In genomic region chr12:41577995-41578394, GRCh38 we compare ENCODE assay signal across 21 cellular contexts.
DNase-seq lines count a peak whose midpoint lies in the region; ATAC-seq, FAIRE-seq and TF ChIP-seq lines count a peak whose summit lies in the region.
"Had no signal": no experiment of that assay in that cellular context is flagged by ENCODE, and none has a peak within 500 bp of the region (broad histone marks: within the 10 kb centered on the region; RNA-seq: fewer than 3 reads in every experiment).

No MANE protein-coding gene starts in this region.

- H2BK20ac ChIP-seq in H1 (ENCODE audit: low read length) = peak overlapping the region; percentile 62; the same call in 1 of the 2 replicates

- peak overlapping the region; percentile 73; the same call in 1 of the 2 replicates for H3K18ac ChIP-seq in H1 (ENCODE audit: extremely low read depth, low read length)

- no peaks in the 10 kb centered on the region for H3K23me2 ChIP-seq in H1 (ENCODE audit: low read depth, low read length)

- no peak overlapping the region for H3K23ac ChIP-seq in H1 (ENCODE audit: insufficient read length)

- peaks cover 2% of the 10 kb centered on the region for H3K27me3 Mint-ChIP-seq in GM23338 (ENCODE audit: insufficient read depth, low read depth, poor library complexity)

- H3K4me3 Mint-ChIP-seq in GM23338 = no peak overlapping the region
- H3K4me3 Mint-ChIP-seq: CD14-positive monocyte; CD4-positive, alpha-beta memory T cell; IgD-negative memory B cell had no signal

- peaks cover 16% of the 10 kb centered on the region for H3K9me2 ChIP-seq in GM23338 (ENCODE audit: insufficient read depth)
- no peaks in the 10 kb centered on the region for H3K9me2 ChIP-seq in neural cell (ENCODE audit: insufficient read depth, low read length)

- peak overlapping the region; percentile 38 for H2BK120ac ChIP-seq in H1 (replicated peaks; ENCODE audit: low read depth, low read length)

- no peak overlapping the region for H4K5ac ChIP-seq in H1 (ENCODE audit: insufficient read length, low read depth, low read length)

- H3K9me3 ChIP-seq in HUES64 (ENCODE audit: insufficient read depth, low read depth, low read length) = no peaks in the 10 kb centered on the region
- H3K9me3 ChIP-seq in H1 (ENCODE audit: insufficient read depth in 2 of 2, low read depth in 1 of 2, low read length in 1 of 2) = no peaks in the 10 kb centered on the region
- H3K9me3 ChIP-seq in neural cell (ENCODE audit: low read length) = no peaks in the 10 kb centered on the region
- H3K9me3 ChIP-seq: A549, BLaER1, HAP-1 had no signal

- TF ChIP-seq POLR2A in H1 (IDR thresholded peaks at IDR 0.05; ENCODE audit: control extremely low read depth in 1 of 2, low read depth in 2 of 2, low read length in 2 of 2) = no peak

- POLR2A ChIA-PET in H1 (lab: Charles Lee; ENCODE audit: partially characterized antibody) = no interaction called here

- no peak for TF ChIP-seq CTCF in GM23338 (conservative IDR thresholded peaks at IDR 0.05; ENCODE audit: low read depth in 2 of 2)
- TF ChIP-seq CTCF in H1 (IDR thresholded peaks at IDR 0.05; ENCODE audit: control extremely low read depth in 1 of 3, insufficient read depth in 1 of 3, low read depth in 1 of 3, low read length in 3 of 3) = no peak
- no peak for TF ChIP-seq CTCF in neural cell (IDR thresholded peaks at IDR 0.05; ENCODE audit: poor library complexity, severe bottlenecking)

- H3K4ac ChIP-seq in H1 (replicated peaks; ENCODE audit: insufficient read length, low read depth, low read length) = no peak overlapping the region

- no peak overlapping the region for H4K8ac ChIP-seq in H1 (ENCODE audit: extremely low read depth, insufficient read depth, low read length)

- H4K91ac ChIP-seq in H1 (replicated peaks; ENCODE audit: insufficient read length, low read length) = peak overlapping the region; percentile 84

- CTCF ChIA-PET in H1 (lab: Charles Lee; ENCODE audit: partially characterized antibody) = no interaction called here

- H3K9me3 Mint-ChIP-seq in GM23338 = no peaks in the 10 kb centered on the region; the same call in 1 of the 3 replicates
- H3K9me3 Mint-ChIP-seq: CD14-positive monocyte, IgD-negative memory B cell had no signal

- peaks cover 33% of the 10 kb centered on the region for H3K4me1 Mint-ChIP-seq in GM23338
- H3K4me1 Mint-ChIP-seq: CD14-positive monocyte; CD4-positive, alpha-beta memory T cell; IgD-negative memory B cell had no signal

- H3K9ac ChIP-seq in HUES64 (ENCODE audit: low read depth, low read length) (no peak overlapping the region; the same call in 1 of the 2 replicates), H1 (replicated peaks in 1 of 4; ENCODE audit: extremely low read depth in 1 of 4, low read depth in 3 of 4, low read length in 3 of 4) (no peak overlapping the region), neural cell (ENCODE audit: low read length) (no peak overlapping the region)
- H3K9ac ChIP-seq: BLaER1, GM23248 had no signal

- peaks cover 4% of the 10 kb centered on the region; the same call in 1 of the 3 replicates for H3K36me3 Mint-ChIP-seq in GM23338 (ENCODE audit: low read depth)
- H3K36me3 Mint-ChIP-seq: CD14-positive monocyte; CD4-positive, alpha-beta memory T cell; IgD-negative memory B cell had no signal

- no peak overlapping the region for H2AK5ac ChIP-seq in H1 (ENCODE audit: low read depth, low read length)

- H3K79me2 ChIP-seq in GM23338 (replicated peaks; ENCODE audit: insufficient read depth) (no peaks in the 10 kb centered on the region), H1 (ENCODE audit: control insufficient read depth in 1 of 2, insufficient read depth in 2 of 2, low read length in 2 of 2) (no peaks in the 10 kb centered on the region), neural cell (replicated peaks; ENCODE audit: insufficient read depth, low read length) (no peaks in the 10 kb centered on the region)

- H3F3A ChIP-seq in GM23338 (replicated peaks; ENCODE audit: low read depth) = peaks cover 8% of the 10 kb centered on the region; the same call in 1 of the 2 replicates
- H3F3A ChIP-seq in neural cell (ENCODE audit: insufficient read depth, low read length, poor library complexity, severe bottlenecking) = peaks cover 3% of the 10 kb centered on the region

- FAIRE-seq in H1 (lab: Jason Lieb, UNC) = no peak
- FAIRE-seq: A549, GM12878, HepG2 had no signal

- DNase-seq in GM23338 (ENCODE audit: low spot score) = no peak
- no peak for DNase-seq in H1 (ENCODE audit: low read depth in 1 of 2, low spot score in 2 of 2)
- DNase-seq in DMS79 treated with DMSO at 0.1 percent for 48 hours (lab: John Stamatoyannopoulos, UW) = no peak
- DNase-seq in pons (ENCODE audit: low spot score) = no peak
- no peak for DNase-seq in islet precursor cell
- DNase-seq: Calu3; CD4-positive, alpha-beta memory T cell; DND-41; EL; GM23248; KBM-7 had no signal

- H3K14ac ChIP-seq in H1 (ENCODE audit: insufficient read length) = no peak overlapping the region

- H3K79me1 ChIP-seq in H1 (ENCODE audit: low read depth, low read length) = no peaks in the 10 kb centered on the region

- H2AFZ ChIP-seq in GM23338 = no peak overlapping the region; the same call in 1 of the 2 replicates
- H2AFZ ChIP-seq in H1 (ENCODE audit: low read length) = no peak overlapping the region
- no peak overlapping the region for H2AFZ ChIP-seq in neural cell (ENCODE audit: low read depth, low read length)
- H2AFZ ChIP-seq: GM23248 had no signal

- no peak overlapping the region for H3K4me2 ChIP-seq in GM23338
- H3K4me2 ChIP-seq in H1 (ENCODE audit: insufficient read depth in 1 of 2, low read depth in 2 of 2, low read length in 2 of 2) = no peak overlapping the region
- H3K4me2 ChIP-seq in neural cell (ENCODE audit: low read length) = no peak overlapping the region
- H3K4me2 ChIP-seq: A549, BLaER1 had no signal

- peaks cover 30% of the 10 kb centered on the region for H3K4me1 ChIP-seq in GM23338 (ENCODE audit: insufficient read depth)
- H3K4me1 ChIP-seq in HUES64 (ENCODE audit: insufficient read depth, low read length) = peaks cover 34% of the 10 kb centered on the region
- H3K4me1 ChIP-seq in H1 (replicated peaks in 1 of 4; ENCODE audit: control insufficient read depth in 3 of 4, insufficient read depth in 4 of 4, low read length in 3 of 4) = peaks cover 0 to 4% (median 2%) of the 10 kb centered on the region in 4 experiments; a peak in 4 of 7 replicates
- H3K4me1 ChIP-seq: A549 had no signal

- H2BK5ac ChIP-seq in H1 (ENCODE audit: low read depth, low read length) = peak overlapping the region; percentile 94; the same call in 1 of the 2 replicates

- H3K27me3 ChIP-seq in GM23338 (ENCODE audit: insufficient read depth) (no peaks in the 10 kb centered on the region), HUES64 (ENCODE audit: insufficient read depth, low read length) (no peaks in the 10 kb centered on the region), H1 (replicated peaks in 1 of 4; ENCODE audit: control insufficient read depth in 3 of 4, extremely low read depth in 1 of 4, insufficient read depth in 3 of 4, low read length in 3 of 4) (no peaks in the 10 kb centered on the region), neural cell (ENCODE audit: insufficient read depth, low read depth, low read length) (no peaks in the 10 kb centered on the region)
- H3K27me3 ChIP-seq: BLaER1 had no signal

- H3K27ac Mint-ChIP-seq in GM23338 = peak overlapping the region; percentile 63; the same call in 1 of the 2 replicates
- H3K27ac Mint-ChIP-seq: CD14-positive monocyte; CD4-positive, alpha-beta memory T cell; IgD-negative memory B cell had no signal

- no peak for TF ChIP-seq RAD21 in H1 (IDR thresholded peaks at IDR 0.05 in 1 of 2, conservative IDR thresholded peaks at IDR 0.05 in 1 of 2; ENCODE audit: low read depth in 2 of 2, low read length in 2 of 2)
- TF ChIP-seq RAD21 in neural cell (conservative IDR thresholded peaks at IDR 0.05) = no peak

- TF ChIP-seq EP300 in H1 (IDR thresholded peaks at IDR 0.05; ENCODE audit: borderline replicate concordance in 1 of 2, low read depth in 2 of 2, low read length in 2 of 2) = no peak
- TF ChIP-seq EP300 in neural cell (conservative IDR thresholded peaks at IDR 0.05; ENCODE audit: poor library complexity, severe bottlenecking) = no peak

- H2BK12ac ChIP-seq in H1 (ENCODE audit: low read depth, low read length) = no peak overlapping the region

- H3K56ac ChIP-seq in H1 (replicated peaks; ENCODE audit: insufficient read length, low read depth, low read length) = no peak overlapping the region

- H2BK15ac ChIP-seq in H1 (ENCODE audit: low read length) = no peak overlapping the region

- H3K4me3 ChIP-seq in GM23338 (no peak overlapping the region), HUES64 (ENCODE audit: low read length) (no peak overlapping the region), H1 (ENCODE audit: extremely low read depth in 1 of 4, insufficient read depth in 2 of 4, low read depth in 3 of 4, low read length in 4 of 4) (no peak overlapping the region), neural cell (ENCODE audit: low read length) (no peak overlapping the region)
- H3K4me3 ChIP-seq: A549, BLaER1, GM12878, GM23248, HAP-1 had no signal

- ATAC-seq in GM23338 = no peak
- ATAC-seq: A549, GM12878, HepG2 had no signal

- H4K20me1 ChIP-seq in GM23338 (replicated peaks; ENCODE audit: insufficient read depth) (no peaks in the 10 kb centered on the region), H1 (replicated peaks in 1 of 2; ENCODE audit: control insufficient read depth in 1 of 2, insufficient read depth in 2 of 2, low read length in 2 of 2) (no peaks in the 10 kb centered on the region), neural cell (ENCODE audit: insufficient read depth) (no peaks in the 10 kb centered on the region)
- H4K20me1 ChIP-seq: BLaER1 had no signal

- H3K27ac ChIP-seq in GM23338 (ENCODE audit: low read depth) (peak overlapping the region; percentile 70; the same call in 1 of the 2 replicates), HUES64 (ENCODE audit: low read depth, low read length) (peak overlapping the region; percentile 92), H1 (ENCODE audit: low read depth, low read length) (peak overlapping the region; percentile 65; the same call in 1 of the 2 replicates), neural cell (ENCODE audit: low read length) (peak overlapping the region; percentile 63)
- H3K27ac ChIP-seq: 22Rv1, A549, BLaER1, GM23248 had no signal

- H3K36me3 ChIP-seq in GM23338 (ENCODE audit: insufficient read depth) (no peaks in the 10 kb centered on the region), HUES64 (ENCODE audit: insufficient read depth, low read length) (no peaks in the 10 kb centered on the region), H1 (ENCODE audit: control insufficient read depth in 2 of 4, insufficient read depth in 4 of 4, low read length in 3 of 4) (no peaks in the 10 kb centered on the region), neural cell (ENCODE audit: insufficient read depth, low read length) (peaks cover 16% of the 10 kb centered on the region)
- H3K36me3 ChIP-seq: BLaER1, HAP-1 had no signal

TF ChIP-seq in GM23338, 12 proteins besides CTCF, POLR2A, EP300 and RAD21 (continues in another document):
- TF ChIP-seq ZNF114 (CRISPR knock-in tag; IDR thresholded peaks at IDR 0.05) = no peak
- TF ChIP-seq JUNB (IDR thresholded peaks at IDR 0.05; ENCODE audit: unreplicated experiment) = no peak

TF ChIP-seq in H1, 55 proteins besides CTCF, POLR2A, EP300 and RAD21:
- TF ChIP-seq BCL11A (IDR thresholded peaks at IDR 0.05; ENCODE audit: low read depth in 2 of 2, low read length in 2 of 2) = no peak

TF ChIP-seq in neural cell, 6 proteins besides CTCF, POLR2A, EP300 and RAD21:
- TF ChIP-seq MXI1 (conservative IDR thresholded peaks at IDR 0.05; ENCODE audit: poor library complexity, severe bottlenecking) = no peak
